Comparison of ENCODE assay signal across 29 cellular contexts in the genomic region with DNA sequence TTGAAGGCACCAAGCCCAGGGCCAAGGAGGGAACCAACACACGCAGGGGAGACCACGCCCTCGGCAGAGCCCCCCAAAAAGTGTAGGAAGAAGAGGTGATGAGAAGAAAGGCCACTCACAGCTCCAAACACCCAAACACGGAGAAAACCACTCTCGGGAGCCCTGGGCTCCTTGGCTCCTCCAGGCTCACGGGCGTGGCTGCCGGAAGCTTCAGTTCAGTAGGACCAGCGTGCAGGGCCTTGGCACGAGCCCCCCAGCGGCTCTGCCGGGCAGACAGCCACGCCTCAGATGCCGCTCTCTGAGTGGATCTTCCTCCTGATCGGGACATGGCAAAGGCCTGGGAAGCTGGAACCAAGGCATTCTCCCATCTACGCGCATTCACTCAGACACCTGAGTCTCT.
"Had no signal": no experiment of that assay in that cellular context is flagged by ENCODE, and none has a peak within 500 bp of the region (broad histone marks: within the 10 kb centered on the region; RNA-seq: fewer than 3 reads in every experiment).

No MANE protein-coding gene starts in this region.

- H3K36me3 ChIP-seq: cardiac muscle cell had no signal

- H3K4me3 Mint-ChIP-seq: activated CD4-positive, alpha-beta memory T cell treated with anti-CD3 and anti-CD28 coated beads for 36 hours; activated CD4-positive, alpha-beta T cell treated with anti-CD3 and anti-CD28 coated beads for 36 hours; activated CD4-positive, alpha-beta T cell treated with anti-CD3 and anti-CD28 coated beads, Interleukin-2, amount 10 ng/mL, durations not matched to agents 7 days and 5 days; activated naive CD8-positive, alpha-beta T cell treated with anti-CD3 and anti-CD28 coated beads for 36 hours; activated T-cell treated with anti-CD3 and anti-CD28 coated beads, Interleukin-2, amount 50 U/mL, for 72 hours; activated T-helper 17 cell treated with anti-CD3 and anti-CD28 coated beads, Interleukin-2, amount 50 U/mL, for 72 hours; central memory CD8-positive, alpha-beta T cell; T-helper 1 cell treated with Interleukin-12 subunit alpha and Interleukin-12 subunit beta and Interleukin-4 antibody, amounts not matched to agents 30 μg/mL and 1 μg/mL, for 36 hours; T-helper 2 cell treated with Interferon-gamma antibody and Interleukin-4, amounts not matched to agents 5 μg/mL and 100 μg/mL, for 36 hours had no signal

- H3K27ac Mint-ChIP-seq: activated CD4-positive, alpha-beta memory T cell treated with anti-CD3 and anti-CD28 coated beads for 36 hours; activated CD4-positive, alpha-beta T cell treated with anti-CD3 and anti-CD28 coated beads for 36 hours; activated CD4-positive, alpha-beta T cell treated with anti-CD3 and anti-CD28 coated beads, Interleukin-2, amount 10 ng/mL, durations not matched to agents 7 days and 5 days; activated naive CD8-positive, alpha-beta T cell treated with anti-CD3 and anti-CD28 coated beads for 36 hours; activated T-cell treated with anti-CD3 and anti-CD28 coated beads, Interleukin-2, amount 50 U/mL, for 72 hours; activated T-helper 17 cell treated with anti-CD3 and anti-CD28 coated beads, Interleukin-2, amount 50 U/mL, for 72 hours; T-helper 1 cell treated with Interleukin-12 subunit alpha and Interleukin-12 subunit beta and Interleukin-4 antibody, amounts not matched to agents 30 μg/mL and 1 μg/mL, for 36 hours; T-helper 2 cell treated with Interferon-gamma antibody and Interleukin-4, amounts not matched to agents 5 μg/mL and 100 μg/mL, for 36 hours had no signal

- H3K4me3 ChIP-seq: ascending aorta, cardiac muscle cell, SJCRH30, SK-N-MC had no signal

- ATAC-seq: activated CD4-positive, alpha-beta T cell treated with anti-CD3 and anti-CD28 coated beads for 36 hours; activated T-cell treated with anti-CD3 and anti-CD28 coated beads, Interleukin-2, amount 50 U/mL, for 72 hours; activated T-helper 17 cell treated with anti-CD3 and anti-CD28 coated beads, Interleukin-2, amount 50 U/mL, for 72 hours; Panc1 had no signal

- H3K27me3 Mint-ChIP-seq: activated CD4-positive, alpha-beta memory T cell treated with anti-CD3 and anti-CD28 coated beads for 36 hours; activated CD4-positive, alpha-beta T cell treated with anti-CD3 and anti-CD28 coated beads for 36 hours; activated CD4-positive, alpha-beta T cell treated with anti-CD3 and anti-CD28 coated beads, Interleukin-2, amount 10 ng/mL, durations not matched to agents 7 days and 5 days; activated naive CD8-positive, alpha-beta T cell treated with anti-CD3 and anti-CD28 coated beads for 36 hours; activated T-helper 17 cell treated with anti-CD3 and anti-CD28 coated beads, Interleukin-2, amount 50 U/mL, for 72 hours; central memory CD8-positive, alpha-beta T cell had no signal

- H3K4me1 ChIP-seq: ascending aorta, SJCRH30 had no signal

- H3K9me3 Mint-ChIP-seq: activated CD4-positive, alpha-beta T cell treated with anti-CD3 and anti-CD28 coated beads, Interleukin-2, amount 10 ng/mL, durations not matched to agents 7 days and 5 days; activated naive CD8-positive, alpha-beta T cell treated with anti-CD3 and anti-CD28 coated beads for 36 hours; activated T-cell treated with anti-CD3 and anti-CD28 coated beads, Interleukin-2, amount 50 U/mL, for 72 hours; activated T-helper 17 cell treated with anti-CD3 and anti-CD28 coated beads, Interleukin-2, amount 50 U/mL, for 72 hours; central memory CD8-positive, alpha-beta T cell; T-helper 1 cell treated with Interleukin-12 subunit alpha and Interleukin-12 subunit beta and Interleukin-4 antibody, amounts not matched to agents 30 μg/mL and 1 μg/mL, for 36 hours; T-helper 2 cell treated with Interferon-gamma antibody and Interleukin-4, amounts not matched to agents 5 μg/mL and 100 μg/mL, for 36 hours had no signal

- DNase-seq: activated CD4-positive, alpha-beta memory T cell treated with anti-CD3 and anti-CD28 coated beads for 36 hours; activated CD4-positive, alpha-beta T cell treated with anti-CD3 and anti-CD28 coated beads for 36 hours; activated CD4-positive, alpha-beta T cell treated with anti-CD3 and anti-CD28 coated beads, Interleukin-2, amount 10 ng/mL, durations not matched to agents 7 days and 5 days; activated CD8-positive, alpha-beta memory T cell treated with anti-CD3 and anti-CD28 coated beads for 24 hours; activated effector memory CD4-positive, alpha-beta T cell treated with anti-CD3 and anti-CD28 coated beads, Interleukin-2, amount 50 U/mL, for 16 hours; activated naive CD4-positive, alpha-beta T cell; activated naive CD4-positive, alpha-beta T cell treated with anti-CD3 and anti-CD28 coated beads, Interleukin-2, amount 50 U/mL, for 16 hours; activated naive CD8-positive, alpha-beta T cell treated with anti-CD3 and anti-CD28 coated beads for 36 hours; activated T-cell treated with anti-CD3 and anti-CD28 coated beads, Interleukin-2, amount 50 U/mL, for 1 hour; activated T-cell treated with anti-CD3 and anti-CD28 coated beads, Interleukin-2, amount 50 U/mL, for 72 hours; amniotic stem cell; Karpas-422; NCI-H1048; NCI-H1105 treated with DMSO at 0.1 percent for 48 hours; NCI-H1436 treated with DMSO at 0.1 percent for 48 hours; NCI-H1694 treated with DMSO at 0.1 percent for 48 hours; NCI-H2029; NCI-H345; NCI-H524 treated with DMSO at 0.1 percent for 48 hours; SHP77; SJCRH30 had no signal

- H3K27ac ChIP-seq: ascending aorta, cardiac muscle cell, SJCRH30, SK-N-MC had no signal

- H3K27me3 ChIP-seq: ascending aorta, cardiac muscle cell, SJCRH30 had no signal

- H3K4me1 Mint-ChIP-seq: activated CD4-positive, alpha-beta T cell treated with anti-CD3 and anti-CD28 coated beads for 36 hours; activated CD4-positive, alpha-beta T cell treated with anti-CD3 and anti-CD28 coated beads, Interleukin-2, amount 10 ng/mL, durations not matched to agents 7 days and 5 days; activated naive CD8-positive, alpha-beta T cell treated with anti-CD3 and anti-CD28 coated beads for 36 hours; activated T-helper 17 cell treated with anti-CD3 and anti-CD28 coated beads, Interleukin-2, amount 50 U/mL, for 72 hours had no signal

- H3K9me3 ChIP-seq: ascending aorta, SJCRH30 had no signal
